In the genomic region with DNA sequence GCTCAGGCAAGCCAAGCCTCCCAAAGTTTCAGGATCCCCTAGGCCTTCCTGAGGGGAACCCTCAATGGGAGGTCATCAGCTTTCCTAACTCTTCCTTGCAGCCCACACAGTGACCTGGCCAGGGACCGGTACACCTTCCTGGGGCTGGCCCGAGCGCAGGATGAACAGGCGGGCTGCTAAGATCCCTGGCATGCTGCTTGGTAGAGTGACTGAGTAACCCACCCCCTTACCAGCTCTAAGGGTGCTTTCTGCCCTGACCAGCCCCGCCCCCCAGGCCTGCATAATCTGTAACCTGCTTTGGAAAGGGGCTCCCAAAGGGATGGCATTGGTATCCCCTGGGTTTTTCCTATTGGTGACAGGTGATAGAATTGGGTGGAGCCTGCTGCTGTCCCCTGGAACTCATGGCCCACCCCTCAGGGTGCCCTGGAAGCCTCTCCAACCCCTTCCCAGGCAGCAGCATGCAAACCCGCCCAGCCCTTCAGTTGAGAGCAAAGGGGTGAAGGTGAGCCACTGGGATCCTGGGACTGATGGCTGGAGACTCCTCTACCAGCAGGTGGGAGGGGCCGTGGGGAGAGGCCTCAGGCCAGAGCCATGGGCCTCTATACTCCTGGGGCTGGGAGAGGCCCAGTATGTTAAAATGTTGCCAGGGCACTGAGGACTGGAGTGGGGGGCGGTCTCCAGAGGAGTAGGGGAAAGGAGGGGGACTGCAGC, we compare ENCODE assay signal across 2 cellular contexts.
TF ChIP-seq lines count a peak whose summit lies in the region.

No MANE protein-coding gene starts in this region.

TF ChIP-seq in SK-N-SH, 30 proteins besides CTCF, POLR2A, EP300 and RAD21 (continued from another document):
- TF ChIP-seq, protein P1, sequence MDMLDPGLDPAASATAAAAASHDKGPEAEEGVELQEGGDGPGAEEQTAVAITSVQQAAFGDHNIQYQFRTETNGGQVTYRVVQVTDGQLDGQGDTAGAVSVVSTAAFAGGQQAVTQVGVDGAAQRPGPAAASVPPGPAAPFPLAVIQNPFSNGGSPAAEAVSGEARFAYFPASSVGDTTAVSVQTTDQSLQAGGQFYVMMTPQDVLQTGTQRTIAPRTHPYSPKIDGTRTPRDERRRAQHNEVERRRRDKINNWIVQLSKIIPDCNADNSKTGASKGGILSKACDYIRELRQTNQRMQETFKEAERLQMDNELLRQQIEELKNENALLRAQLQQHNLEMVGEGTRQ (IDR thresholded peaks at IDR 0.05; ENCODE audit: borderline replicate concordance, low read depth, low read length) = no peak
- TF ChIP-seq MEF2A (IDR thresholded peaks at IDR 0.05; ENCODE audit: borderline replicate concordance, low read depth) (no peak), GABPA (IDR thresholded peaks at IDR 0.05; ENCODE audit: low read depth) (no peak)

TF ChIP-seq in SK-N-SH treated with all-trans-retinoic acid at 6 μM for 48 hours, 23 proteins besides CTCF, POLR2A, EP300 and RAD21 (continued from another document):
- TF ChIP-seq GLIS3 (CRISPR knock-in tag; IDR thresholded peaks at IDR 0.05) = no peak
- TF ChIP-seq SNAI2 (CRISPR knock-in tag; IDR thresholded peaks at IDR 0.05) = no peak
- TF ChIP-seq ISL1 (CRISPR knock-in tag; IDR thresholded peaks at IDR 0.05) = no peak
- TF ChIP-seq TOX (CRISPR knock-in tag; IDR thresholded peaks at IDR 0.05; ENCODE audit: borderline replicate concordance) = no peak
- TF ChIP-seq ZNF70 (CRISPR knock-in tag; IDR thresholded peaks at IDR 0.05) = no peak
